18 cellular contexts compared by ENCODE assay signal in genomic region chr9:94606641-94607339, GRCh38. TPM values are rescaled to one million over a fixed set of nuclear protein-coding genes. Genes with fewer than 3 reads are reported as not detected.
"Had no signal": no experiment of that assay in that cellular context is flagged by ENCODE, and none has a peak within 500 bp of the region (broad histone marks: within the 10 kb centered on the region; RNA-seq: fewer than 3 reads in every experiment).

No MANE protein-coding gene starts in this region.

- H3K9me3 ChIP-seq: heart right ventricle, psoas muscle, upper lobe of left lung had no signal

- H3K27ac Mint-ChIP-seq: activated CD8-positive, alpha-beta T cell treated with anti-CD3 and anti-CD28 coated beads for 36 hours had no signal

- H3K9me3 Mint-ChIP-seq: activated CD8-positive, alpha-beta T cell treated with anti-CD3 and anti-CD28 coated beads for 36 hours; naive thymus-derived CD8-positive, alpha-beta T cell had no signal

- H3K36me3 ChIP-seq: heart right ventricle, WERI-Rb-1 had no signal

- H3K4me3 Mint-ChIP-seq: activated CD8-positive, alpha-beta T cell treated with anti-CD3 and anti-CD28 coated beads for 36 hours; naive thymus-derived CD8-positive, alpha-beta T cell had no signal

- H3K4me3 ChIP-seq: heart right ventricle, psoas muscle, upper lobe of left lung had no signal

- DNase-seq: activated CD4-positive, alpha-beta T cell treated with anti-CD3 and anti-CD28 coated beads for 4 hours; activated CD8-positive, alpha-beta memory T cell treated with anti-CD3 and anti-CD28 coated beads, Interleukin-2, amount 50 U/mL, for 48 hours; activated CD8-positive, alpha-beta T cell treated with anti-CD3 and anti-CD28 coated beads for 36 hours; activated naive CD4-positive, alpha-beta T cell; aorta; effector CD4-positive, alpha-beta T cell; foreskin melanocyte; heart right ventricle; naive thymus-derived CD8-positive, alpha-beta T cell; occipital lobe; psoas muscle; stimulated activated naive CD4-positive, alpha-beta T cell; T-helper 1 cell; upper lobe of left lung; WERI-Rb-1 had no signal

- H3K4me1 ChIP-seq: psoas muscle had no signal

- H3K27ac ChIP-seq: heart right ventricle, psoas muscle, upper lobe of left lung, WERI-Rb-1 had no signal

- ATAC-seq: activated CD8-positive, alpha-beta T cell treated with anti-CD3 and anti-CD28 coated beads for 36 hours; heart right ventricle; naive thymus-derived CD8-positive, alpha-beta T cell; psoas muscle; sciatic nerve had no signal

- H3K27me3 ChIP-seq: upper lobe of left lung had no signal

RNA-seq across cellular contexts. Expression of gene FBP2, which starts 13.2 kb away (rescaled TPM):
- total RNA-seq: activated CD8-positive, alpha-beta T cell treated with anti-CD3 and anti-CD28 coated beads for 36 hours; aorta; bronchial epithelial cell; kidney epithelial cell; naive thymus-derived CD8-positive, alpha-beta T cell; occipital lobe; sciatic nerve had no signal

RNA-seq across cellular contexts. Expression of gene FBP1, which starts 32.5 kb away (rescaled TPM):
- total RNA-seq: bronchial epithelial cell, occipital lobe had no signal

RNA-seq across cellular contexts. Expression of gene PCAT7, which starts 51.9 kb away (rescaled TPM):
- total RNA-seq: activated CD8-positive, alpha-beta T cell treated with anti-CD3 and anti-CD28 coated beads for 36 hours; bronchial epithelial cell; kidney epithelial cell; naive thymus-derived CD8-positive, alpha-beta T cell; occipital lobe had no signal
